ENCODE assay signal across 5 cellular contexts in genomic region chr3:177494216-177494615, GRCh38.
"Had no signal": no experiment of that assay in that cellular context is flagged by ENCODE, and none has a peak within 500 bp of the region (broad histone marks: within the 10 kb centered on the region; RNA-seq: fewer than 3 reads in every experiment).

No MANE protein-coding gene starts in this region.

- ATAC-seq: GM23338, K562 had no signal

- H3K4me3 ChIP-seq: GM23338, K562 had no signal

- H3K4me2 ChIP-seq: GM23338 had no signal

- DNase-seq: H9, HCEC 1CT, IMR-90 had no signal

- H2AFZ ChIP-seq: GM23338 had no signal
